In genomic region chr15:51856714-51857380, GRCh38 we compare ENCODE assay signal across 19 cellular contexts.
"Had no signal": no experiment of that assay in that cellular context is flagged by ENCODE, and none has a peak within 500 bp of the region (broad histone marks: within the 10 kb centered on the region; RNA-seq: fewer than 3 reads in every experiment).

No MANE protein-coding gene starts in this region.

- H3K27me3 ChIP-seq: breast epithelium, heart right ventricle, ovary, uterus had no signal

- ATAC-seq: activated CD4-positive, CD25-positive, alpha-beta regulatory T cell treated with anti-CD3 and anti-CD28 coated beads, Interleukin-2, amount 50 U/mL, for 24 hours; activated CD8-positive, alpha-beta memory T cell treated with anti-CD3 and anti-CD28 coated beads, Interleukin-2, amount 10 ng/mL, durations not matched to agents 7 days and 5 days; left ventricle myocardium superior; stimulated activated naive CD8-positive, alpha-beta T cell treated with anti-CD3 and anti-CD28 coated beads, Interleukin-15, amount 100 ng/mL, for 72 hours had no signal

- H3K9me3 ChIP-seq: breast epithelium, heart right ventricle, ovary, thoracic aorta, uterus had no signal

- DNase-seq: activated CD4-positive, alpha-beta T cell treated with anti-CD3 and anti-CD28 coated beads, Interleukin-2, amount 50 U/mL, for 48 hours; activated CD8-positive, alpha-beta memory T cell treated with anti-CD3 and anti-CD28 coated beads, Interleukin-2, amount 10 ng/mL, durations not matched to agents 7 days and 5 days; activated effector memory CD4-positive, alpha-beta T cell treated with anti-CD3 and anti-CD28 coated beads, Interleukin-2, amount 50 U/mL, for 16 hours; activated naive CD8-positive, alpha-beta T cell treated with anti-CD3 and anti-CD28 coated beads for 36 hours; activated T-cell treated with anti-CD3 and anti-CD28 coated beads, Interleukin-2, amount 50 U/mL, for 24 hours; anterior cingulate cortex; dermis blood vessel endothelial cell; erythroblast; foreskin melanocyte; heart right ventricle; left ventricle myocardium superior; ovary; stimulated activated CD4-positive, alpha-beta T cell treated with anti-CD3 and anti-CD28 coated beads, Interleukin-4, amount 100 ng/mL, for 24 hours; stimulated activated naive CD8-positive, alpha-beta T cell treated with anti-CD3 and anti-CD28 coated beads, Interleukin-15, amount 100 ng/mL, for 72 hours; T-helper 2 cell; uterus had no signal

- H3K4me1 ChIP-seq: breast epithelium, uterus had no signal

- H3K27ac Mint-ChIP-seq: activated CD8-positive, alpha-beta memory T cell treated with anti-CD3 and anti-CD28 coated beads, Interleukin-2, amount 10 ng/mL, durations not matched to agents 7 days and 5 days; activated naive CD8-positive, alpha-beta T cell treated with anti-CD3 and anti-CD28 coated beads for 36 hours; activated T-cell treated with anti-CD3 and anti-CD28 coated beads, Interleukin-2, amount 50 U/mL, for 24 hours; stimulated activated naive CD8-positive, alpha-beta T cell treated with anti-CD3 and anti-CD28 coated beads, Interleukin-15, amount 100 ng/mL, for 72 hours had no signal

- H3K4me3 ChIP-seq: breast epithelium, heart right ventricle, ovary, thoracic aorta, uterus had no signal

- H3K27ac ChIP-seq: breast epithelium, heart right ventricle, ovary, thoracic aorta had no signal

- H3K27me3 Mint-ChIP-seq: activated CD8-positive, alpha-beta memory T cell treated with anti-CD3 and anti-CD28 coated beads, Interleukin-2, amount 10 ng/mL, durations not matched to agents 7 days and 5 days; activated naive CD8-positive, alpha-beta T cell treated with anti-CD3 and anti-CD28 coated beads for 36 hours; activated T-cell treated with anti-CD3 and anti-CD28 coated beads, Interleukin-2, amount 50 U/mL, for 24 hours; stimulated activated naive CD8-positive, alpha-beta T cell treated with anti-CD3 and anti-CD28 coated beads, Interleukin-15, amount 100 ng/mL, for 72 hours had no signal

- H3K9me3 Mint-ChIP-seq: activated naive CD8-positive, alpha-beta T cell treated with anti-CD3 and anti-CD28 coated beads for 36 hours had no signal

- H3K36me3 ChIP-seq: breast epithelium, ovary, thoracic aorta, uterus had no signal

- H3K4me3 Mint-ChIP-seq: activated CD8-positive, alpha-beta memory T cell treated with anti-CD3 and anti-CD28 coated beads, Interleukin-2, amount 10 ng/mL, durations not matched to agents 7 days and 5 days; activated naive CD8-positive, alpha-beta T cell treated with anti-CD3 and anti-CD28 coated beads for 36 hours; activated T-cell treated with anti-CD3 and anti-CD28 coated beads, Interleukin-2, amount 50 U/mL, for 24 hours; stimulated activated naive CD8-positive, alpha-beta T cell treated with anti-CD3 and anti-CD28 coated beads, Interleukin-15, amount 100 ng/mL, for 72 hours had no signal
